Comparison of ENCODE assay signal across 8 cellular contexts in genomic region chr11:2400069-2400760, GRCh38. TPM values are rescaled to one million over a fixed set of nuclear protein-coding genes. Genes with fewer than 3 reads are reported as not detected.
DNase-seq lines count a peak whose midpoint lies in the region; FAIRE-seq and TF ChIP-seq lines count a peak whose summit lies in the region.

TSSC4 (plus strand) TSS chr11:2400750; CDS start chr11:2402634, 1,884 bp downstream.

- peak within 1 kb of the TSS; percentile 97 for H3K9ac ChIP-seq in MM.1S (ENCODE audit: low read length)
- H3K9ac ChIP-seq in neural progenitor cell, result peak within 1 kb of the TSS; percentile 98
- peak within 1 kb of the TSS; percentile 77 to 99 (median 97) for H3K9ac ChIP-seq in subcutaneous abdominal adipose tissue (ENCODE audit: low read length in 5 of 5)

- H3K9me2 ChIP-seq in MM.1S (replicated peaks; ENCODE audit: insufficient read depth, low read length), result no peaks in the 10 kb centered on the region

- TF ChIP-seq CTCF in MM.1S (IDR thresholded peaks at IDR 0.05; ENCODE audit: low read length) (peak; percentile 98), foreskin fibroblast (IDR thresholded peaks at IDR 0.05; ENCODE audit: low read depth, low read length) (peak; percentile 98), neural progenitor cell (IDR thresholded peaks at IDR 0.05) (peak; percentile 96)

- H3F3A ChIP-seq in MM.1S (ENCODE audit: insufficient read depth, low read length), result no peaks in the 10 kb centered on the region
- H3F3A ChIP-seq in neural progenitor cell (ENCODE audit: low read depth), result peaks cover 22% of the 10 kb centered on the region

- H2AFZ ChIP-seq in MM.1S (ENCODE audit: low read length) (peak within 1 kb of the TSS; percentile 78), neural progenitor cell (replicated peaks) (peak within 1 kb of the TSS; percentile 14)

- H3K9me3 ChIP-seq in HAP-1 (no peaks in the 10 kb centered on the region), MM.1S (replicated peaks; ENCODE audit: insufficient read depth, low read length) (no peaks in the 10 kb centered on the region), neural progenitor cell (ENCODE audit: low read depth) (no peaks in the 10 kb centered on the region), subcutaneous abdominal adipose tissue (ENCODE audit: control insufficient read depth in 5 of 5, low read length in 5 of 5) (no peaks in the 10 kb centered on the region)

- H3K27ac ChIP-seq in MM.1S (ENCODE audit: low read length) (peak within 1 kb of the TSS; percentile 60), neural progenitor cell (peak within 1 kb of the TSS; percentile 73), subcutaneous abdominal adipose tissue (ENCODE audit: low read depth, low read length) (peak within 1 kb of the TSS; percentile 96)

- peak within 1 kb of the TSS; percentile 99 for H3K4me2 ChIP-seq in MM.1S (ENCODE audit: low read depth, low read length)
- H3K4me2 ChIP-seq in neural progenitor cell, result peak within 1 kb of the TSS; percentile 94

- H3K4me1 ChIP-seq in HAP-1 (no peaks in the 10 kb centered on the region), MM.1S (ENCODE audit: low read length) (peaks cover 12% of the 10 kb centered on the region), neural progenitor cell (peaks cover 5% of the 10 kb centered on the region), subcutaneous abdominal adipose tissue (ENCODE audit: control insufficient read depth in 5 of 5, insufficient read depth in 5 of 5, low read length in 5 of 5) (peaks cover 5 to 36% (median 31%) of the 10 kb centered on the region in 5 donors)

- H3K9me3 Mint-ChIP-seq in neural progenitor cell, result no peaks in the 10 kb centered on the region

- peaks cover 1% of the 10 kb centered on the region for H3K36me3 Mint-ChIP-seq in neural progenitor cell

- peaks cover 6% of the 10 kb centered on the region for H3K4me1 Mint-ChIP-seq in neural progenitor cell

- H3K4me3 ChIP-seq in HAP-1 (peak within 1 kb of the TSS; percentile 98), MM.1S (ENCODE audit: low read length) (peak within 1 kb of the TSS; percentile 99), foreskin fibroblast (ENCODE audit: low read depth in 1 of 2, low read length in 2 of 2) (peak within 1 kb of the TSS; percentile 87 to 99), neural progenitor cell (peak within 1 kb of the TSS; percentile 91), subcutaneous abdominal adipose tissue (ENCODE audit: low read depth in 1 of 5, low read length in 5 of 5) (peak within 1 kb of the TSS; percentile 94 to 99 (median 98))

- peak within 1 kb of the TSS; percentile 92 for H3K27ac Mint-ChIP-seq in neural progenitor cell

- peak; percentile 97 to 99 for DNase-seq in HAP-1 (ENCODE audit: low spot score in 2 of 2)
- peak; percentile 100 for DNase-seq in MM.1S
- DNase-seq in SIG-M5 treated with dmso at 0.1 percent for 504 hours (lab: John Stamatoyannopoulos, UW; ENCODE audit: unreplicated experiment), result peak; percentile 99
- peak; percentile 99 for DNase-seq in activated gamma-delta T cell treated with anti-CD3 and anti-CD28 coated beads, Interleukin-2, amount 50 U/mL, for 16 hours (ENCODE audit: low read depth)
- peak; percentile 100 for DNase-seq in foreskin fibroblast
- peak; percentile 100 for DNase-seq in neural progenitor cell (ENCODE audit: low spot score)

- H3K27me3 ChIP-seq in HAP-1 (ENCODE audit: low read depth) (no peaks in the 10 kb centered on the region), MM.1S (replicated peaks; ENCODE audit: insufficient read depth, low read length) (no peaks in the 10 kb centered on the region; the same call in none of the 2 replicates), neural progenitor cell (no peaks in the 10 kb centered on the region), subcutaneous abdominal adipose tissue (ENCODE audit: control insufficient read depth in 5 of 5, insufficient read depth in 4 of 5, low read length in 5 of 5) (peaks cover 0 to 4% (median 0%) of the 10 kb centered on the region in 5 donors)

- peaks cover 3% of the 10 kb centered on the region for H3K27me3 Mint-ChIP-seq in neural progenitor cell (ENCODE audit: insufficient read depth, low read depth)

- FAIRE-seq in G401.6 (lab: Jason Lieb, UNC), result peak; percentile 99

- H4K20me1 ChIP-seq in MM.1S (ENCODE audit: insufficient read depth, low read length) (no peaks in the 10 kb centered on the region), neural progenitor cell (ENCODE audit: low read depth) (no peaks in the 10 kb centered on the region)

- H3K79me2 ChIP-seq in MM.1S (ENCODE audit: low read length), result peaks cover 31% of the 10 kb centered on the region
- peaks cover 19% of the 10 kb centered on the region for H3K79me2 ChIP-seq in neural progenitor cell (ENCODE audit: low read depth)

- in situ Hi-C loops in HAP-1 (cut with MboI; ENCODE audit: low sequenced_read_pairs), result no loop called here

- H3K4me3 Mint-ChIP-seq in neural progenitor cell, result peak within 1 kb of the TSS; percentile 92

- H3K36me3 ChIP-seq in HAP-1 (replicated peaks) (peaks cover 40% of the 10 kb centered on the region), MM.1S (replicated peaks; ENCODE audit: insufficient read depth, low read length) (no peaks in the 10 kb centered on the region), neural progenitor cell (no peaks in the 10 kb centered on the region), subcutaneous abdominal adipose tissue (ENCODE audit: control insufficient read depth in 5 of 5, insufficient read depth in 5 of 5, low read length in 5 of 5) (peaks cover 0 to 64% (median 56%) of the 10 kb centered on the region in 5 donors)

RNA-seq across cellular contexts. Expression of gene TSSC4, which starts in this region (rescaled TPM):
- 11.1 and 30.2 TPM in 2 replicates for total RNA-seq in neural progenitor cell (ENCODE audit: low replicate concordance)

Comparison
In these comparisons a context has a peak if more than half of its experiments do, and no peak if none do; other contexts are left out.
1. Peak in every context shown above with its lines: DNase-seq, H3K4me3 ChIP-seq and H3K27ac ChIP-seq.